ENCODE assay signal across 8 cellular contexts in genomic region chr17:4594406-4595349, GRCh38. TPM values are rescaled to one million over a fixed set of nuclear protein-coding genes. Genes with fewer than 3 reads are reported as not detected.
DNase-seq lines count a peak whose midpoint lies in the region; ATAC-seq, FAIRE-seq and TF ChIP-seq lines count a peak whose summit lies in the region.

No MANE protein-coding gene starts in this region.

- intact Hi-C loops in Right ventricle myocardium inferior (cut with DNase I) (no loop called here), lower lobe of right lung (cut with DNase I) (no loop called here)
- intact Hi-C loops in activated T-helper 1 cell treated with anti-CD3 and anti-CD28 coated beads, Interleukin-12 subunit alpha, Interleukin-12 subunit beta, Interleukin-2, Interleukin-4 antibody, amounts not matched to agents 30 ng/mL and 10 ng/mL and 1 ng/mL, durations not matched to agents 14 hours and 24 hours and 36 hours (cut with micrococcal nuclease), result no loop called here

- H3K4me1 Mint-ChIP-seq in activated T-helper 1 cell treated with anti-CD3 and anti-CD28 coated beads, Interleukin-12 subunit alpha, Interleukin-12 subunit beta, Interleukin-2, Interleukin-4 antibody, amounts not matched to agents 30 ng/mL and 10 ng/mL and 1 ng/mL, durations not matched to agents 14 hours and 24 hours and 36 hours (ENCODE audit: low read depth), result no peaks in the 10 kb centered on the region

- FAIRE-seq in frontal cortex (lab: Jason Lieb, UNC), result no peak

- H3K4me1 ChIP-seq in right atrium auricular region, result peaks cover 0 to 37% of the 10 kb centered on the region in 2 donors
- H3K4me1 ChIP-seq in lower lobe of right lung, result peaks cover 25% of the 10 kb centered on the region
- H3K4me1 ChIP-seq in upper lobe of left lung, result peaks cover 6 to 13% (median 8%) of the 10 kb centered on the region in 4 donors

- no peaks in the 10 kb centered on the region for H3K36me3 Mint-ChIP-seq in activated T-helper 1 cell treated with anti-CD3 and anti-CD28 coated beads, Interleukin-12 subunit alpha, Interleukin-12 subunit beta, Interleukin-2, Interleukin-4 antibody, amounts not matched to agents 30 ng/mL and 10 ng/mL and 1 ng/mL, durations not matched to agents 14 hours and 24 hours and 36 hours (ENCODE audit: low read depth)

- TF ChIP-seq CTCF in right atrium auricular region (IDR thresholded peaks at IDR 0.05), result peak in 1 of 2 donors; percentile 45
- TF ChIP-seq CTCF in lower lobe of right lung (IDR thresholded peaks at IDR 0.05), result peak; percentile 58
- peak; percentile 26 to 83 (median 66) for TF ChIP-seq CTCF in upper lobe of left lung (IDR thresholded peaks at IDR 0.05)

- DNase-seq in Right ventricle myocardium inferior (ENCODE audit: missing footprints) (peak; percentile 70), right atrium auricular region (ENCODE audit: low spot score) (no peak), lower lobe of right lung (peak; percentile 74), upper lobe of left lung (peak; percentile 57 to 87), frontal cortex (ENCODE audit: low spot score in 2 of 2) (no peak), NCI-H2196 (lab: John Stamatoyannopoulos, UW; ENCODE audit: unreplicated experiment) (no peak)
- DNase-seq in activated T-helper 1 cell treated with anti-CD3 and anti-CD28 coated beads, Interleukin-12 subunit alpha, Interleukin-12 subunit beta, Interleukin-2, Interleukin-4 antibody, amounts not matched to agents 30 ng/mL and 10 ng/mL and 1 ng/mL, durations not matched to agents 14 hours and 24 hours and 36 hours (ENCODE audit: low spot score), result peak; percentile 6

- H3K4me3 ChIP-seq in right atrium auricular region (no peak overlapping the region), lower lobe of right lung (peak overlapping the region; percentile 20), upper lobe of left lung (peak overlapping the region in 3 of 4 donors; percentile 4 to 20 (median 17))

- no peak for TF ChIP-seq EP300 in upper lobe of left lung (IDR thresholded peaks at IDR 0.05)

- ATAC-seq in Right ventricle myocardium inferior (no peak), lower lobe of right lung (peak; percentile 49 to 73), upper lobe of left lung (ENCODE audit: low FRiP score in 2 of 2) (peak in 1 of 2 donors; percentile 35), GM21423 (IDR thresholded peaks at IDR 0.05; ENCODE audit: unreplicated experiment) (no peak)

- WGBS in upper lobe of left lung, 2 donors, result 40 to 52% methylated on average over 24 to 28 of the region's 33 CpGs

- H3K9me3 ChIP-seq in right atrium auricular region, result no peaks in the 10 kb centered on the region
- no peaks in the 10 kb centered on the region for H3K9me3 ChIP-seq in lower lobe of right lung
- no peaks in the 10 kb centered on the region for H3K9me3 ChIP-seq in upper lobe of left lung

- no peak overlapping the region for H3K27ac Mint-ChIP-seq in activated T-helper 1 cell treated with anti-CD3 and anti-CD28 coated beads, Interleukin-12 subunit alpha, Interleukin-12 subunit beta, Interleukin-2, Interleukin-4 antibody, amounts not matched to agents 30 ng/mL and 10 ng/mL and 1 ng/mL, durations not matched to agents 14 hours and 24 hours and 36 hours

- H3K27ac ChIP-seq in right atrium auricular region (no peak overlapping the region), lower lobe of right lung (no peak overlapping the region), upper lobe of left lung (peak overlapping the region in 3 of 4 donors; percentile 21 to 27 (median 25))

- H3K27me3 ChIP-seq in right atrium auricular region (no peaks in the 10 kb centered on the region), lower lobe of right lung (ENCODE audit: low read depth) (no peaks in the 10 kb centered on the region), upper lobe of left lung (no peaks in the 10 kb centered on the region)

- H3K27me3 Mint-ChIP-seq in activated T-helper 1 cell treated with anti-CD3 and anti-CD28 coated beads, Interleukin-12 subunit alpha, Interleukin-12 subunit beta, Interleukin-2, Interleukin-4 antibody, amounts not matched to agents 30 ng/mL and 10 ng/mL and 1 ng/mL, durations not matched to agents 14 hours and 24 hours and 36 hours (ENCODE audit: insufficient read depth), result peaks cover 6% of the 10 kb centered on the region

- no peak overlapping the region for H3K4me3 Mint-ChIP-seq in activated T-helper 1 cell treated with anti-CD3 and anti-CD28 coated beads, Interleukin-12 subunit alpha, Interleukin-12 subunit beta, Interleukin-2, Interleukin-4 antibody, amounts not matched to agents 30 ng/mL and 10 ng/mL and 1 ng/mL, durations not matched to agents 14 hours and 24 hours and 36 hours

- no peak for TF ChIP-seq POLR2A in upper lobe of left lung (IDR thresholded peaks at IDR 0.05)

- no peaks in the 10 kb centered on the region for H3K36me3 ChIP-seq in right atrium auricular region
- H3K36me3 ChIP-seq in lower lobe of right lung, result no peaks in the 10 kb centered on the region
- H3K36me3 ChIP-seq in upper lobe of left lung, result no peaks in the 10 kb centered on the region

- H3K9me3 Mint-ChIP-seq in activated T-helper 1 cell treated with anti-CD3 and anti-CD28 coated beads, Interleukin-12 subunit alpha, Interleukin-12 subunit beta, Interleukin-2, Interleukin-4 antibody, amounts not matched to agents 30 ng/mL and 10 ng/mL and 1 ng/mL, durations not matched to agents 14 hours and 24 hours and 36 hours, result no peaks in the 10 kb centered on the region

RNA-seq across cellular contexts. Expression of gene SMTNL2, which starts 10.3 kb away (rescaled TPM):
- total RNA-seq in Right ventricle myocardium inferior (48.6 TPM), right atrium auricular region (10 to 100 TPM; 21.1 to 41.6 TPM), lower lobe of right lung (6.4 TPM), upper lobe of left lung (1 to 10 TPM in 5 of 6 donors, under 1 TPM in 1; 0.49 to 7.3 (median 3.6) TPM), frontal cortex (4.1 TPM)
- total RNA-seq in activated T-helper 1 cell treated with anti-CD3 and anti-CD28 coated beads, Interleukin-12 subunit alpha, Interleukin-12 subunit beta, Interleukin-2, Interleukin-4 antibody, amounts not matched to agents 30 ng/mL and 10 ng/mL and 1 ng/mL, durations not matched to agents 14 hours and 24 hours and 36 hours, result not detected in 2 replicates

RNA-seq across cellular contexts. Expression of gene GGT6, which starts 34.3 kb away (rescaled TPM):
- total RNA-seq in Right ventricle myocardium inferior, result 0.14 TPM
- not detected for total RNA-seq in right atrium auricular region
- not detected in 2 replicates for total RNA-seq in activated T-helper 1 cell treated with anti-CD3 and anti-CD28 coated beads, Interleukin-12 subunit alpha, Interleukin-12 subunit beta, Interleukin-2, Interleukin-4 antibody, amounts not matched to agents 30 ng/mL and 10 ng/mL and 1 ng/mL, durations not matched to agents 14 hours and 24 hours and 36 hours
- total RNA-seq in lower lobe of right lung, result 3.7 TPM
- 10 to 100 TPM in 3 of 6 donors, 1 to 10 TPM in 3; 3.8 to 18.7 (median 9.7) TPM for total RNA-seq in upper lobe of left lung
- not detected for total RNA-seq in frontal cortex

RNA-seq across cellular contexts. Expression of gene MYBBP1A, which starts 39.5 kb away (rescaled TPM):
- total RNA-seq in Right ventricle myocardium inferior, result 19.2 TPM
- total RNA-seq in right atrium auricular region, result 10 to 100 TPM; 19.6 to 25.8 TPM
- total RNA-seq in activated T-helper 1 cell treated with anti-CD3 and anti-CD28 coated beads, Interleukin-12 subunit alpha, Interleukin-12 subunit beta, Interleukin-2, Interleukin-4 antibody, amounts not matched to agents 30 ng/mL and 10 ng/mL and 1 ng/mL, durations not matched to agents 14 hours and 24 hours and 36 hours, result 186 and 195 TPM in 2 replicates
- 38.8 TPM for total RNA-seq in lower lobe of right lung
- 100 to 1,000 TPM in 1 of 6 donors, 10 to 100 TPM in 5; 45.2 to 151 (median 57.3) TPM for total RNA-seq in upper lobe of left lung
- 30.2 TPM for total RNA-seq in frontal cortex

RNA-seq across cellular contexts. Expression of gene ALOX15, which starts 46.8 kb away (rescaled TPM):
- total RNA-seq in Right ventricle myocardium inferior, result 0.19 TPM
- 10 to 100 TPM; 16.9 to 65.0 TPM for total RNA-seq in right atrium auricular region
- total RNA-seq in activated T-helper 1 cell treated with anti-CD3 and anti-CD28 coated beads, Interleukin-12 subunit alpha, Interleukin-12 subunit beta, Interleukin-2, Interleukin-4 antibody, amounts not matched to agents 30 ng/mL and 10 ng/mL and 1 ng/mL, durations not matched to agents 14 hours and 24 hours and 36 hours, result not detected in 2 replicates
- total RNA-seq in lower lobe of right lung, result 6.1 TPM
- 10 to 100 TPM in 3 of 6 donors, 1 to 10 TPM in 3; 2.4 to 26.0 (median 10.0) TPM for total RNA-seq in upper lobe of left lung
- not detected for total RNA-seq in frontal cortex

Comparison
In these comparisons a context has a peak if more than half of its experiments do, and no peak if none do; other contexts are left out.
1. DNase-seq: peak in Right ventricle myocardium inferior (single experiment), activated T-helper 1 cell treated with anti-CD3 and anti-CD28 coated beads, Interleukin-12 subunit alpha, Interleukin-12 subunit beta, Interleukin-2, Interleukin-4 antibody, amounts not matched to agents 30 ng/mL and 10 ng/mL and 1 ng/mL, durations not matched to agents 14 hours and 24 hours and 36 hours (single experiment), lower lobe of right lung (single experiment) and upper lobe of left lung (2 of 2); none in right atrium auricular region (single experiment), frontal cortex (0 of 2) and NCI-H2196 (single experiment).
2. ATAC-seq: peak in lower lobe of right lung (2 of 2); none in Right ventricle myocardium inferior (single experiment) and GM21423 (single experiment).
3. H3K27ac ChIP-seq: peak in upper lobe of left lung (3 of 4); none in right atrium auricular region (0 of 2) and lower lobe of right lung (single experiment).
4. H3K4me3 ChIP-seq: peak in lower lobe of right lung (single experiment) and upper lobe of left lung (3 of 4); none in right atrium auricular region (0 of 2).